In the genomic region with DNA sequence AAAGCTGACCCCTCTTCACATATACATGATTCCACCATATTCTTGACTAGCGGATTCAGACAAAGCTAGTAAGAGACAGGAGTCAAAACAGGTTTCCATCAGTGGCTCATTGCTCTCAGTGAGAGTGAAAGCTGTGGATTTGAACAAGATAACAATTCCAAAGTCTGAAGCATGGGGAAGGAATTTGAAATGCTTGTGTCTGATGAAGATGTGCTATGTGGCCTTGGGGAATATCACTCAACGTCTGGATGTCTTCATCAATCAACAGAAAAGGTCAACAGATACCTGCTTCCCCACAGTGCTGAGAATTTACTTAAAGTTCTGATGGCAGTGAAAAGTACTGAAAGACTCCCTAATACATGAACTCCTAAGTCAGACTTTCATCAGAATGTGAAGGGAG, we compare ENCODE assay signal across 24 cellular contexts.
"Had no signal": no experiment of that assay in that cellular context is flagged by ENCODE, and none has a peak within 500 bp of the region (broad histone marks: within the 10 kb centered on the region; RNA-seq: fewer than 3 reads in every experiment).

No MANE protein-coding gene starts in this region.

- H3K36me3 Mint-ChIP-seq: activated naive CD4-positive, alpha-beta T cell treated with anti-CD3 and anti-CD28 coated beads, Interleukin-2, amount 50 U/mL, for 24 hours; activated naive CD8-positive, alpha-beta T cell treated with anti-CD3 and anti-CD28 coated beads, Interleukin-2, amount 10 ng/mL, durations not matched to agents 7 days and 5 days had no signal

- H3K9me3 Mint-ChIP-seq: activated CD8-positive, alpha-beta T cell treated with anti-CD3 and anti-CD28 coated beads for 36 hours; activated naive CD4-positive, alpha-beta T cell treated with anti-CD3 and anti-CD28 coated beads, Interleukin-2, amount 50 U/mL, for 24 hours; activated T-cell treated with anti-CD3 and anti-CD28 coated beads, Interleukin-2, amount 50 U/mL, for 72 hours; activated T-helper 17 cell treated with anti-CD3 and anti-CD28 coated beads, Interleukin-2, amount 50 U/mL, for 72 hours had no signal

- H3K4me3 Mint-ChIP-seq: activated CD4-positive, alpha-beta T cell treated with anti-CD3 and anti-CD28 coated beads, Interleukin-2, amount 10 ng/mL, durations not matched to agents 24 days and 14 days; activated CD8-positive, alpha-beta T cell treated with anti-CD3 and anti-CD28 coated beads for 36 hours; activated naive CD4-positive, alpha-beta T cell treated with anti-CD3 and anti-CD28 coated beads, Interleukin-2, amount 50 U/mL, for 24 hours; activated naive CD8-positive, alpha-beta T cell treated with anti-CD3 and anti-CD28 coated beads, Interleukin-2, amount 10 ng/mL, durations not matched to agents 7 days and 5 days; activated T-cell treated with anti-CD3 and anti-CD28 coated beads, Interleukin-2, amount 50 U/mL, for 72 hours; activated T-helper 17 cell treated with anti-CD3 and anti-CD28 coated beads, Interleukin-2, amount 50 U/mL, for 72 hours had no signal

- H3K4me1 Mint-ChIP-seq: activated CD4-positive, alpha-beta T cell treated with anti-CD3 and anti-CD28 coated beads, Interleukin-2, amount 10 ng/mL, durations not matched to agents 24 days and 14 days; activated naive CD4-positive, alpha-beta T cell treated with anti-CD3 and anti-CD28 coated beads, Interleukin-2, amount 50 U/mL, for 24 hours; activated naive CD8-positive, alpha-beta T cell treated with anti-CD3 and anti-CD28 coated beads, Interleukin-2, amount 10 ng/mL, durations not matched to agents 7 days and 5 days; activated T-helper 17 cell treated with anti-CD3 and anti-CD28 coated beads, Interleukin-2, amount 50 U/mL, for 72 hours had no signal

- DNase-seq: activated CD4-positive, alpha-beta T cell treated with anti-CD3 and anti-CD28 coated beads, Interleukin-2, amount 10 ng/mL, durations not matched to agents 24 days and 14 days; activated CD4-positive, alpha-beta T cell treated with anti-CD3 and anti-CD28 coated beads, Interleukin-2, amount 50 U/mL, for 4 hours; activated CD8-positive, alpha-beta T cell treated with anti-CD3 and anti-CD28 coated beads for 36 hours; activated effector memory CD4-positive, alpha-beta T cell treated with anti-CD3 and anti-CD28 coated beads, Interleukin-2, amount 50 U/mL, for 16 hours; activated naive CD4-positive, alpha-beta T cell treated with Interleukin-2 at 50 U/mL for 16 hours; activated naive CD8-positive, alpha-beta T cell treated with anti-CD3 and anti-CD28 coated beads, Interleukin-2, amount 10 ng/mL, durations not matched to agents 7 days and 5 days; activated T-cell treated with anti-CD3 and anti-CD28 coated beads, Interleukin-2, amount 50 U/mL, for 1 hour; activated T-cell treated with anti-CD3 and anti-CD28 coated beads, Interleukin-2, amount 50 U/mL, for 72 hours; amygdala; NCI-H1048; NCI-H1105 treated with DMSO at 0.1 percent for 48 hours; NCI-H1436; NCI-H1694; NCI-H1930; NCI-H2081 treated with DMSO at 0.1 percent for 48 hours; NCI-H345; NCI-H524 treated with DMSO at 0.1 percent for 48 hours; SHP77 treated with DMSO at 0.1 percent for 48 hours; SK-N-SH; T-helper 1 cell; T1000 had no signal

- H3K27me3 Mint-ChIP-seq: activated CD8-positive, alpha-beta T cell treated with anti-CD3 and anti-CD28 coated beads for 36 hours; activated naive CD4-positive, alpha-beta T cell treated with anti-CD3 and anti-CD28 coated beads, Interleukin-2, amount 50 U/mL, for 24 hours had no signal

- ATAC-seq: activated CD8-positive, alpha-beta T cell treated with anti-CD3 and anti-CD28 coated beads for 36 hours; activated T-cell treated with anti-CD3 and anti-CD28 coated beads, Interleukin-2, amount 50 U/mL, for 72 hours; activated T-helper 17 cell treated with anti-CD3 and anti-CD28 coated beads, Interleukin-2, amount 50 U/mL, for 72 hours; Panc1 had no signal

- H3K27ac Mint-ChIP-seq: activated CD4-positive, alpha-beta T cell treated with anti-CD3 and anti-CD28 coated beads, Interleukin-2, amount 10 ng/mL, durations not matched to agents 24 days and 14 days; activated CD8-positive, alpha-beta T cell treated with anti-CD3 and anti-CD28 coated beads for 36 hours; activated naive CD4-positive, alpha-beta T cell treated with anti-CD3 and anti-CD28 coated beads, Interleukin-2, amount 50 U/mL, for 24 hours; activated naive CD8-positive, alpha-beta T cell treated with anti-CD3 and anti-CD28 coated beads, Interleukin-2, amount 10 ng/mL, durations not matched to agents 7 days and 5 days; activated T-cell treated with anti-CD3 and anti-CD28 coated beads, Interleukin-2, amount 50 U/mL, for 72 hours; activated T-helper 17 cell treated with anti-CD3 and anti-CD28 coated beads, Interleukin-2, amount 50 U/mL, for 72 hours had no signal
